ENCODE assay signal across 24 cellular contexts in the genomic region with DNA sequence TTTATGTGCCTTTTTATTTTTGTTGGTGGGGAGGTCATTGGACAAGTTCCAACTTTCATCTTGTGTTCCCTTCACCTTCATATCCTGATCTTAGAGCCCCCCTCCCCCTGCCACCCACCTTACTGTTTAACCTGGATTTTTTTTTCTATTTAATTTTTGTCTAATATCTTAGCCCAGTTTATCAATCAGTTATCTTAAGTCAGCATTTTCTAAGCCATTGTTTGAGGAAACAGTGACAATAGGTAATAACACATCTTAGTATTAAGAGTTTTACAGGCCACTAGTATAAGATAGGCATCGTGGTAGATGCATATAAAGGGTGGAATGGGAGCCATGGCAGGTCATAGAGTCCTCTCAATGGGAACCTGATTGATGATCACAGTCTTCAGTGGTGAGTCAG. TPM values are rescaled to one million over a fixed set of nuclear protein-coding genes. Genes with fewer than 3 reads are reported as not detected.
DNase-seq lines count a peak whose midpoint lies in the region; ATAC-seq, FAIRE-seq and TF ChIP-seq lines count a peak whose summit lies in the region.
"Had no signal": no experiment of that assay in that cellular context is flagged by ENCODE, and none has a peak within 500 bp of the region (broad histone marks: within the 10 kb centered on the region; RNA-seq: fewer than 3 reads in every experiment).

No MANE protein-coding gene starts in this region.

- TF ChIP-seq EP300 in HepG2 (IDR thresholded peaks at IDR 0.05; ENCODE audit: low read depth in 2 of 2, low read length in 2 of 2) (no peak), HepG2 (CRISPR knock-in tag; IDR thresholded peaks at IDR 0.05; ENCODE audit: borderline replicate concordance) (no peak), GM12878 (IDR thresholded peaks at IDR 0.05; ENCODE audit: borderline replicate concordance in 1 of 2, control insufficient read depth in 1 of 2, low read depth in 2 of 2, low read length in 2 of 2) (no peak)

- H3K27me3 ChIP-seq in HepG2 (ENCODE audit: control insufficient read depth in 1 of 2, insufficient read depth in 2 of 2, low read length in 2 of 2): no peaks in the 10 kb centered on the region; a peak in 1 of 5 replicates
- no peaks in the 10 kb centered on the region for H3K27me3 ChIP-seq in right lobe of liver
- H3K27me3 ChIP-seq in GM12878 (replicated peaks in 1 of 2; ENCODE audit: control insufficient read depth in 2 of 2, insufficient read depth in 2 of 2, low read length in 1 of 2): no peaks in the 10 kb centered on the region
- no peaks in the 10 kb centered on the region for H3K27me3 ChIP-seq in ascending aorta
- peaks cover 1% of the 10 kb centered on the region for H3K27me3 ChIP-seq in WERI-Rb-1 (ENCODE audit: insufficient read depth, low read depth, severe bottlenecking)
- H3K27me3 ChIP-seq: foreskin keratinocyte had no signal

- H3K4me3 Mint-ChIP-seq in WTC11: peak overlapping the region; percentile 25; the same call in 1 of the 2 replicates
- peak overlapping the region; percentile 56 for H3K4me3 Mint-ChIP-seq in type B pancreatic cell
- H3K4me3 Mint-ChIP-seq: HFFc6; stimulated activated memory B cell treated with anti-CD40 and anti-IgM and Interleukin-4, amounts not matched to agents 10 μg/mL and 1 μg/mL and 100 μg/mL, for 72 hours had no signal

- no peak overlapping the region for H3K27ac Mint-ChIP-seq in WTC11
- no peak overlapping the region for H3K27ac Mint-ChIP-seq in type B pancreatic cell
- H3K27ac Mint-ChIP-seq: HFFc6; stimulated activated memory B cell treated with anti-CD40 and anti-IgM and Interleukin-4, amounts not matched to agents 10 μg/mL and 1 μg/mL and 100 μg/mL, for 72 hours had no signal

- intact Hi-C loops in HepG2 (cut with micrococcal nuclease; ENCODE audit: unreplicated experiment): no loop called here
- intact Hi-C loops in right lobe of liver (cut with DNase I): no loop called here
- intact Hi-C loops in GM12878 (cut with micrococcal nuclease; ENCODE audit: unreplicated experiment): loop anchor here (10.0 kb wide), 1 partner anchor 424 kb away; no protein-coding TSS in a partner anchor
- intact Hi-C loops in ascending aorta (cut with DNase I): loop anchor here (5.0 to 10.0 kb wide), 6 partner anchors 427 to 1266 kb away; a partner anchor contains a TSS

- H3K4me1 Mint-ChIP-seq in WTC11 (peaks cover 9% of the 10 kb centered on the region), type B pancreatic cell (ENCODE audit: unreplicated experiment) (no peaks in the 10 kb centered on the region)

- H3K36me3 ChIP-seq in HepG2 (replicated peaks in 1 of 2; ENCODE audit: control insufficient read depth in 1 of 2, insufficient read depth in 2 of 2, low read length in 2 of 2) (peaks cover 4 to 19% of the 10 kb centered on the region in 2 experiments), right lobe of liver (peaks cover 0 to 19% (median 6%) of the 10 kb centered on the region in 4 donors), GM12878 (ENCODE audit: control insufficient read depth in 2 of 2, insufficient read depth in 2 of 2, low read length in 1 of 2) (peaks cover 1 to 15% of the 10 kb centered on the region in 2 experiments; a peak in 2 of 4 replicates), ascending aorta (peaks cover 20 to 21% of the 10 kb centered on the region in 2 donors), WERI-Rb-1 (peaks cover 29% of the 10 kb centered on the region)

- SMC1A ChIA-PET in GM12878 (lab: Charles Lee; ENCODE audit: uncharacterized antibody, unreplicated experiment): no interaction called here

- H4K20me1 ChIP-seq in HepG2 (ENCODE audit: insufficient read depth, low read length) (no peaks in the 10 kb centered on the region), GM12878 (ENCODE audit: control insufficient read depth, insufficient read depth) (no peaks in the 10 kb centered on the region)

- TF ChIP-seq RAD21 in HepG2 (CRISPR knock-in tag; IDR thresholded peaks at IDR 0.05) (no peak), GM12878 (IDR thresholded peaks at IDR 0.05; ENCODE audit: insufficient read depth, low read depth, low read length) (no peak)

- H3K27me3 Mint-ChIP-seq in WTC11 (ENCODE audit: low read depth): no peaks in the 10 kb centered on the region
- peaks cover 9% of the 10 kb centered on the region for H3K27me3 Mint-ChIP-seq in type B pancreatic cell
- H3K27me3 Mint-ChIP-seq: stimulated activated memory B cell treated with anti-CD40 and anti-IgM and Interleukin-4, amounts not matched to agents 10 μg/mL and 1 μg/mL and 100 μg/mL, for 72 hours had no signal

- in situ Hi-C loops in HepG2 (cut with HindIII; ENCODE audit: extremely low pct_ligation_motif_present, low pct_unique_long_range_greater_than_20kb): no loop called here
- in situ Hi-C loops in GM12878 (cut with MboI): no loop called here

- FAIRE-seq in HepG2 (lab: Jason Lieb, UNC) (no peak), GM12878 (lab: Jason Lieb, UNC) (no peak)

- no peak for DNase-seq in HepG2 (ENCODE audit: low spot score)
- DNase-seq in right lobe of liver: no peak
- DNase-seq in WTC11 (ENCODE audit: low spot score): no peak
- DNase-seq in GM12878 (ENCODE audit: low read depth, low spot score): no peak
- no peak for DNase-seq in type B pancreatic cell (ENCODE audit: extremely low spot score, unreplicated experiment)
- DNase-seq in ascending aorta (ENCODE audit: low spot score in 2 of 2): no peak
- DNase-seq in WERI-Rb-1: no peak
- DNase-seq: amygdala; DMS153; foreskin keratinocyte; HFFc6; naive B cell; NCI-H2029; NCI-H2227 treated with DMSO at 0.1 percent for 48 hours; RPMI8226; stimulated activated CD4-positive, alpha-beta T cell treated with anti-CD3 and anti-CD28 coated beads, Interleukin-4, amount 100 ng/mL, for 1 hour had no signal

- RAD21 ChIA-PET in GM12878 (lab: Charles Lee; ENCODE audit: unreplicated experiment): no interaction called here

- H3K4me2 ChIP-seq in HepG2 (ENCODE audit: low read depth, low read length) (no peak overlapping the region), GM12878 (ENCODE audit: control insufficient read depth, insufficient read depth) (0 out of 2 replicates have a peak overlapping the region, but pooled peaks have one; percentile 35)

- H3K4me1 ChIP-seq in HepG2 (ENCODE audit: insufficient read depth, low read length) (peaks cover 22% of the 10 kb centered on the region), right lobe of liver (peaks cover 0 to 9% (median 2%) of the 10 kb centered on the region in 4 donors), GM12878 (ENCODE audit: control insufficient read depth, insufficient read depth, low read length) (peaks cover 18% of the 10 kb centered on the region), ascending aorta (peaks cover 4 to 6% of the 10 kb centered on the region in 2 donors)
- H3K4me1 ChIP-seq: foreskin keratinocyte had no signal

- ATAC-seq in HepG2 (no peak), right lobe of liver (no peak), WTC11 (no peak), GM12878 (no peak)
- ATAC-seq: esophagus mucosa; foreskin keratinocyte; right cardiac atrium; stimulated activated memory B cell treated with anti-CD40 and anti-IgM and Interleukin-4, amounts not matched to agents 10 μg/mL and 1 μg/mL and 100 μg/mL, for 72 hours had no signal

- CTCF ChIA-PET in HepG2 (lab: Yijun Ruan, JAX; ENCODE audit: low intra/inter-chr PET ratio, low total read pairs): no interaction called here
- CTCF ChIA-PET in WTC11 (lab: Charles Lee): no interaction called here
- CTCF ChIA-PET in GM12878 (lab: Yijun Ruan, JAX): no interaction called here

- H3K9ac ChIP-seq in HepG2 (ENCODE audit: insufficient read depth, low read depth, low read length): no peak overlapping the region
- no peak overlapping the region for H3K9ac ChIP-seq in GM12878 (ENCODE audit: control insufficient read depth, insufficient read depth, low read length)
- H3K9ac ChIP-seq: parathyroid adenoma had no signal

- H3K36me3 Mint-ChIP-seq in WTC11: peaks cover 14% of the 10 kb centered on the region
- H3K36me3 Mint-ChIP-seq in type B pancreatic cell: no peaks in the 10 kb centered on the region

- TF ChIP-seq CTCF in HepG2 (CRISPR knock-in tag; IDR thresholded peaks at IDR 0.05) (no peak), right lobe of liver (IDR thresholded peaks at IDR 0.05) (no peak), WTC11 (IDR thresholded peaks at IDR 0.05) (no peak), GM12878 (IDR thresholded peaks at IDR 0.05 in 2 of 3, conservative IDR thresholded peaks at IDR 0.05 in 1 of 3; ENCODE audit: control insufficient read depth in 2 of 3, extremely low read depth in 1 of 3, insufficient read depth in 1 of 3, low read depth in 3 of 3, low read length in 3 of 3) (no peak), type B pancreatic cell (conservative IDR thresholded peaks at IDR 0.05) (no peak), ascending aorta (IDR thresholded peaks at IDR 0.05) (no peak), WERI-Rb-1 (IDR thresholded peaks at IDR 0.05; ENCODE audit: low read depth, low read length) (no peak)

- BruUV-seq in HepG2 (replicated peaks; lab: Mats Ljungman, UMichigan) (no TSS peak), GM12878 (replicated peaks; lab: Mats Ljungman, UMichigan) (no TSS peak)

- H3K4me3 ChIP-seq in HepG2 (replicated peaks in 1 of 3; ENCODE audit: insufficient read depth in 1 of 3, low read depth in 2 of 3, low read length in 3 of 3): no peak overlapping the region
- H3K4me3 ChIP-seq in right lobe of liver: no peak overlapping the region
- no peak overlapping the region for H3K4me3 ChIP-seq in GM12878
- H3K4me3 ChIP-seq in ascending aorta: no peak overlapping the region
- no peak overlapping the region for H3K4me3 ChIP-seq in WERI-Rb-1 (ENCODE audit: low read depth, low read length)
- H3K4me3 ChIP-seq: cardiac muscle cell, coronary artery, thoracic aorta had no signal

- POLR2A ChIA-PET in HepG2 (lab: Yijun Ruan, JAX) (no interaction called here), WTC11 (lab: Charles Lee) (no interaction called here), GM12878 (lab: Charles Lee) (no interaction called here)

- no peaks in the 10 kb centered on the region for H3K9me3 ChIP-seq in HepG2 (ENCODE audit: low read length)
- H3K9me3 ChIP-seq in right lobe of liver: no peaks in the 10 kb centered on the region
- no peaks in the 10 kb centered on the region for H3K9me3 ChIP-seq in GM12878 (replicated peaks; ENCODE audit: control insufficient read depth, insufficient read depth, low read length)
- H3K9me3 ChIP-seq in ascending aorta: no peaks in the 10 kb centered on the region
- H3K9me3 ChIP-seq in WERI-Rb-1 (ENCODE audit: severe bottlenecking): no peaks in the 10 kb centered on the region
- H3K9me3 ChIP-seq: thoracic aorta had no signal

- H3K27ac ChIP-seq in HepG2 (ENCODE audit: extremely low read length, insufficient read depth, low read length) (no peak overlapping the region), right lobe of liver (no peak overlapping the region), GM12878 (ENCODE audit: control insufficient read depth, insufficient read depth) (no peak overlapping the region), ascending aorta (no peak overlapping the region), WERI-Rb-1 (no peak overlapping the region)
- H3K27ac ChIP-seq: cardiac muscle cell, coronary artery, foreskin keratinocyte, parathyroid adenoma, thoracic aorta, VCaP had no signal

- 94% methylated on average over 1 of the region's 1 CpG for WGBS in HepG2 (ENCODE audit: low lambda C conversion rate)
- 100% methylated on average over 1 of the region's 1 CpG for WGBS in right lobe of liver (ENCODE audit: insufficient coverage, low coverage, low lambda C conversion rate, missing lambda C conversion rate)
- WGBS in GM12878 (ENCODE audit: insufficient coverage, insufficient replicate concordance, low lambda C conversion rate, missing lambda C conversion rate): 95% methylated on average over 1 of the region's 1 CpG

- H3K9me3 Mint-ChIP-seq in WTC11: no peaks in the 10 kb centered on the region
- H3K9me3 Mint-ChIP-seq in type B pancreatic cell: no peaks in the 10 kb centered on the region
- H3K9me3 Mint-ChIP-seq: HFFc6; naive B cell; stimulated activated memory B cell treated with anti-CD40 and anti-IgM and Interleukin-4, amounts not matched to agents 10 μg/mL and 1 μg/mL and 100 μg/mL, for 72 hours had no signal

- H3K79me2 ChIP-seq in HepG2 (ENCODE audit: insufficient read depth, low read length) (peaks cover 15% of the 10 kb centered on the region), GM12878 (ENCODE audit: control insufficient read depth, insufficient read depth, low read length) (peaks cover 21% of the 10 kb centered on the region)
- H3K79me2 ChIP-seq: parathyroid adenoma had no signal

- H2AFZ ChIP-seq in HepG2 (ENCODE audit: low read length) (no peak overlapping the region), GM12878 (ENCODE audit: control insufficient read depth, low read depth, low read length) (no peak overlapping the region)
- H2AFZ ChIP-seq: parathyroid adenoma had no signal

- TF ChIP-seq POLR2A in HepG2 (IDR thresholded peaks at IDR 0.05; ENCODE audit: insufficient read depth in 1 of 2, low read depth in 2 of 2, low read length in 2 of 2): no peak
- no peak for TF ChIP-seq POLR2A in right lobe of liver (IDR thresholded peaks at IDR 0.05)
- no peak for TF ChIP-seq POLR2A in GM12878 (IDR thresholded peaks at IDR 0.05; ENCODE audit: low read depth, low read length)

RNA-seq across cellular contexts. Expression of a gene that starts 2.4 kb away (rescaled TPM):
- total RNA-seq in HepG2 (2016; rRNA removed; fragmentation: Illumina TruSeq; extraction: Trizol) (38.4 and 50.8 TPM in 2 replicates), right lobe of liver (1 to 10 TPM; 5.0 to 9.2 (median 7.0) TPM), WTC11 (2021) (21.0 to 22.1 TPM (median 21.6 TPM) in 3 replicates), GM12878 (2014; rRNA removed) (33.5 and 37.1 TPM in 2 replicates), GM12878 (2014; rRNA removed; fragmentation: Illumina TruSeq; extraction: Trizol) (19.4 and 21.5 TPM in 2 replicates), GM12878 (2021) (27.3 and 27.5 TPM in 2 replicates), type B pancreatic cell (ENCODE audit: low replicate concordance) (21.4 and 23.9 TPM in 2 replicates), ascending aorta (20.1 TPM)
- total RNA-seq in HepG2 (2016; cell fraction: cytosol; rRNA removed; fragmentation: Illumina TruSeq; extraction: Trizol; ENCODE audit: low read depth): 6.2 and 6.4 TPM in 2 replicates
- total RNA-seq in HepG2 (2016; cell fraction: insoluble cytoplasmic fraction; rRNA removed; fragmentation: Illumina TruSeq; extraction: Trizol): 39.5 and 50.0 TPM in 2 replicates
- 18.4 and 20.2 TPM in 2 replicates for total RNA-seq in HepG2 (2016; cell fraction: membrane; rRNA removed; fragmentation: Illumina TruSeq; extraction: Trizol)
- total RNA-seq in HepG2 (2016; cell fraction: nucleus; rRNA removed; fragmentation: Illumina TruSeq; extraction: Trizol): 17.8 and 18.7 TPM in 2 replicates
- polyA plus RNA-seq in HepG2 (2011; rRNA removed) (37.4 and 38.4 TPM in 2 replicates), GM12878 (2011; rRNA removed) (22.5 and 29.1 TPM in 2 replicates), GM12878 (2014; fragmentation: Illumina TruSeq; extraction: Trizol) (8.4 and 15.4 TPM in 2 replicates), GM12878 (2014; fragmentation: Nextera tagmentation; extraction: Ambion mirVana) (10 to 100 TPM in 1 of 2 experiments, 1 to 10 TPM in 1; 8.4 to 11.3 TPM), GM12878 (2014; rRNA removed) (35.7 and 36.9 TPM in 2 replicates), GM12878 (2016; fragmentation: Nextera tagmentation; extraction: Ambion mirVana) (10 to 100 TPM; 42.5 to 43.5 TPM)
- 33.8 and 41.1 TPM in 2 replicates for polyA plus RNA-seq in HepG2 (2011; cell fraction: cytosol; rRNA removed)
- polyA plus RNA-seq in HepG2 (2011; cell fraction: nucleus; rRNA removed): 18.1 and 19.0 TPM in 2 replicates
- polyA plus RNA-seq in HepG2 (2012): 15.8 and 17.3 TPM in 2 replicates
- polyA plus RNA-seq in HepG2 (2016; cell fraction: cytosol; fragmentation: Illumina TruSeq; extraction: Trizol; ENCODE audit: low read depth): 5.3 and 6.1 TPM in 2 replicates
- polyA plus RNA-seq in HepG2 (2016; cell fraction: insoluble cytoplasmic fraction; fragmentation: Illumina TruSeq; extraction: Trizol; ENCODE audit: low read depth): 49.1 and 55.1 TPM in 2 replicates
- polyA plus RNA-seq in HepG2 (2016; cell fraction: membrane; fragmentation: Illumina TruSeq; extraction: Trizol; ENCODE audit: low read depth): 14.0 and 15.3 TPM in 2 replicates
- polyA plus RNA-seq in HepG2 (2016; cell fraction: nucleus; fragmentation: Illumina TruSeq; extraction: Trizol; ENCODE audit: insufficient read depth, low read depth): 23.9 and 25.0 TPM in 2 replicates
- 20.6 and 39.2 TPM in 2 replicates for polyA minus RNA-seq in HepG2 (2011; rRNA and poly(A)+ RNA removed; ENCODE audit: low replicate concordance)
- polyA minus RNA-seq in HepG2 (2011; cell fraction: cytosol; rRNA and poly(A)+ RNA removed): 13.6 and 14.0 TPM in 2 replicates
- polyA minus RNA-seq in HepG2 (2011; cell fraction: nucleus; rRNA and poly(A)+ RNA removed): 31.2 and 33.4 TPM in 2 replicates
- 19.2 and 19.7 TPM in 2 replicates for total RNA-seq in GM12878 (2013; cell fraction: nucleolus; rRNA removed)
- 9.1 TPM for polyA plus RNA-seq in GM12878 (2011; ENCODE audit: low read depth)
- polyA plus RNA-seq in GM12878 (2011; cell fraction: cytosol; rRNA removed): 32.1 and 42.6 TPM in 2 replicates
- 19.3 and 23.6 TPM in 2 replicates for polyA plus RNA-seq in GM12878 (2011; cell fraction: nucleus; rRNA removed)
- 15.4 and 17.1 TPM in 2 replicates for polyA plus RNA-seq in GM12878 (2012)
- 13.5 and 22.0 TPM in 2 replicates for polyA minus RNA-seq in GM12878 (2011; rRNA and poly(A)+ RNA removed)
- 6.9 and 7.8 TPM in 2 replicates for polyA minus RNA-seq in GM12878 (2011; cell fraction: cytosol; rRNA and poly(A)+ RNA removed)
- polyA minus RNA-seq in GM12878 (2011; cell fraction: nucleus; rRNA and poly(A)+ RNA removed): 20.7 and 25.6 TPM in 2 replicates

Comparison
In these comparisons a context has a peak if more than half of its experiments do, and no peak if none do; other contexts are left out.
1. intact Hi-C loops: an anchor here in GM12878 (10.0 kb wide) and ascending aorta (5.0 to 10.0 kb wide); none called in HepG2 and right lobe of liver.